In genomic region chr20:58890454-58891075, GRCh38 we compare ENCODE assay signal across 8 cellular contexts. TPM values are rescaled to one million over a fixed set of nuclear protein-coding genes. Genes with fewer than 3 reads are reported as not detected.
DNase-seq lines count a peak whose midpoint lies in the region; ATAC-seq and TF ChIP-seq lines count a peak whose summit lies in the region.

No MANE protein-coding gene starts in this region.

- H3K27me3 Mint-ChIP-seq in activated CD4-positive, alpha-beta T cell treated with anti-CD3 and anti-CD28 coated beads for 36 hours = no peaks in the 10 kb centered on the region
- H3K27me3 Mint-ChIP-seq in chondrocyte (ENCODE audit: low read depth) = no peaks in the 10 kb centered on the region

- TF ChIP-seq CTCF in chondrocyte (IDR thresholded peaks at IDR 0.05) = no peak

- peak overlapping the region; percentile 92 for H3K27ac ChIP-seq in layer of hippocampus (ENCODE audit: low read depth, low read length)

- intact Hi-C loops in activated CD4-positive, alpha-beta T cell treated with anti-CD3 and anti-CD28 coated beads for 36 hours (cut with DNase I, micrococcal nuclease) = loop anchor here (1.0 to 10.0 kb wide), 10 partner anchors 142 to 1498 kb away; partner anchors contain the start of genes RBM38 (in 2 of the 2), ATP5F1E (in 1 of the 2), FAM217B (in 1 of the 2) and PPP1R3D (in 1 of the 2)

- peak; percentile 76 for DNase-seq in ELF-1 (ENCODE audit: low read depth, low spot score)
- DNase-seq in NCI-H2171 treated with DMSO at 0.1 percent for 48 hours (lab: John Stamatoyannopoulos, UW) = peak; percentile 79
- DNase-seq in activated CD4-positive, alpha-beta T cell treated with anti-CD3 and anti-CD28 coated beads for 36 hours = peak; percentile 75
- DNase-seq in chondrocyte (ENCODE audit: low spot score) = peak; percentile 86
- peak; percentile 51 to 54 for DNase-seq in stimulated activated CD4-positive, alpha-beta T cell treated with anti-CD3 and anti-CD28 coated beads, Interleukin-15, amount 100 ng/mL, for 1 hour (ENCODE audit: low read depth in 1 of 2, low spot score in 1 of 2)

- H3K4me3 Mint-ChIP-seq in activated CD4-positive, alpha-beta T cell treated with anti-CD3 and anti-CD28 coated beads for 36 hours = peak overlapping the region; percentile 88
- H3K4me3 Mint-ChIP-seq in chondrocyte (ENCODE audit: unreplicated experiment) = peak overlapping the region; percentile 79

- ATAC-seq in HG02763 (IDR thresholded peaks at IDR 0.05; ENCODE audit: unreplicated experiment) = peak; percentile 32
- peak; percentile 11 for ATAC-seq in activated CD4-positive, alpha-beta T cell treated with anti-CD3 and anti-CD28 coated beads for 36 hours
- no peak for ATAC-seq in GM18858 (IDR thresholded peaks at IDR 0.05; ENCODE audit: unreplicated experiment)

- peaks cover 2% of the 10 kb centered on the region for H3K9me3 Mint-ChIP-seq in activated CD4-positive, alpha-beta T cell treated with anti-CD3 and anti-CD28 coated beads for 36 hours (ENCODE audit: low read depth)
- no peaks in the 10 kb centered on the region for H3K9me3 Mint-ChIP-seq in chondrocyte (ENCODE audit: low read depth)

- CTCF ChIA-PET in activated CD4-positive, alpha-beta T cell treated with anti-CD3 and anti-CD28 coated beads for 36 hours (lab: Charles Lee) = no interaction called here

- H3K4me1 Mint-ChIP-seq in activated CD4-positive, alpha-beta T cell treated with anti-CD3 and anti-CD28 coated beads for 36 hours = peaks cover 47% of the 10 kb centered on the region
- H3K4me1 Mint-ChIP-seq in chondrocyte (ENCODE audit: low read depth) = peaks cover 37% of the 10 kb centered on the region

- no peaks in the 10 kb centered on the region for H3K27me3 ChIP-seq in layer of hippocampus (ENCODE audit: control insufficient read depth, insufficient read depth, low read length)

- POLR2A ChIA-PET in activated CD4-positive, alpha-beta T cell treated with anti-CD3 and anti-CD28 coated beads for 36 hours (lab: Charles Lee) = interaction anchor here (1.1 kb wide), 1 partner anchor 142 kb away, joined by 5 read pairs; no protein-coding TSS in a partner anchor

- peak overlapping the region; percentile 97 for H3K27ac Mint-ChIP-seq in activated CD4-positive, alpha-beta T cell treated with anti-CD3 and anti-CD28 coated beads for 36 hours
- peak overlapping the region; percentile 95 for H3K27ac Mint-ChIP-seq in chondrocyte (ENCODE audit: unreplicated experiment)

- H3K36me3 Mint-ChIP-seq in activated CD4-positive, alpha-beta T cell treated with anti-CD3 and anti-CD28 coated beads for 36 hours (ENCODE audit: low read depth) = peaks cover 21% of the 10 kb centered on the region
- H3K36me3 Mint-ChIP-seq in chondrocyte (ENCODE audit: low read depth) = no peaks in the 10 kb centered on the region

RNA-seq across cellular contexts. Expression of gene GNAS, which starts 38.0 kb away (rescaled TPM):
- total RNA-seq in activated CD4-positive, alpha-beta T cell treated with anti-CD3 and anti-CD28 coated beads for 36 hours = 100 to 1,000 TPM; 713 to 965 TPM
- 1,127 to 1,393 TPM (median 1,374 TPM) in 3 replicates for total RNA-seq in chondrocyte

RNA-seq across cellular contexts. Expression of gene GNAS-AS1, which starts 39.9 kb away (rescaled TPM):
- total RNA-seq in activated CD4-positive, alpha-beta T cell treated with anti-CD3 and anti-CD28 coated beads for 36 hours = 1 to 10 TPM; 1.1 to 1.9 TPM
- 1.1 to 2.7 TPM (median 1.7 TPM) in 3 replicates for total RNA-seq in chondrocyte
